ENCODE assay signal across 8 cellular contexts in the genomic region with DNA sequence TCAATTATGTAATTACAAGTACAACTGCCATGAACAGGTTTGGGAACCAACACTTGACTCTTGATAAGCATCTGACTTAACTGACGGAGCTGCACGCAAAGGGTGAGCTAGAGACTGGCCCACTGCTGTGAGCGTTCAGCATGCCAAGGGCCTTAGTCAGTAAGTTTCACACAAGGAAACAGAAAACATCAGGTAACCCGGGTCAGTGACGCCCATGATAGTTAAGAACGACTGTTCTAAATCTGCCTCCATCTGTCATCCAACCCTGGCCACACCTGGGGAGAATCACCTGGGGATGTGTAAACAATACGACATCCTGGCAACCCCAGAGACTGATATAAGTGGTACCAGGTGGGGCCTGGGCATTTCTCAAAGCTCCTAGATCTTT. TPM values are rescaled to one million over a fixed set of nuclear protein-coding genes. Genes with fewer than 3 reads are reported as not detected.
A peak's percentile ranks its signal among the peaks of the same experiment; 100 is the strongest.
DNase-seq lines count a peak whose midpoint lies in the region; ATAC-seq and TF ChIP-seq lines count a peak whose summit lies in the region.

No MANE protein-coding gene starts in this region.

- no peak overlapping the region for H3K27ac ChIP-seq in SK-N-SH (ENCODE audit: low read depth in 2 of 2, low read length in 1 of 2)
- H3K27ac ChIP-seq in angular gyrus (ENCODE audit: low read depth, low read length), result peak overlapping the region; percentile 99
- H3K27ac ChIP-seq in adrenal gland, result peak overlapping the region in 1 of 5 donors; percentile 5

- H3K4me1 Mint-ChIP-seq in type B pancreatic cell (ENCODE audit: unreplicated experiment) (peaks cover 18% of the 10 kb centered on the region), HFFc6 (ENCODE audit: low read depth) (no peaks in the 10 kb centered on the region)

- no peaks in the 10 kb centered on the region for H3K9me2 ChIP-seq in SK-N-SH

- TF ChIP-seq EP300 in SK-N-SH (IDR thresholded peaks at IDR 0.05; ENCODE audit: borderline replicate concordance in 1 of 2, low read depth in 1 of 2, low read length in 1 of 2), result no peak

- CTCF ChIA-PET in SK-N-SH (lab: Yijun Ruan, JAX), result interaction anchor here (0.8 to 37.9 kb wide), 8 partner anchors 2 to 129 kb away, joined by 3 to 1370 read pairs (median 8); partner anchors contain the start of genes GALK1, SMIM5 and TSEN54

- TF ChIP-seq RAD21 in SK-N-SH (IDR thresholded peaks at IDR 0.05; ENCODE audit: low read length), result no peak

- no peak overlapping the region for H2AFZ ChIP-seq in SK-N-SH (ENCODE audit: low read depth)

- intact Hi-C loops in left colon (cut with DNase I, micrococcal nuclease) (no loop called here), adrenal gland (cut with DNase I) (no loop called here)

- H3K9me3 Mint-ChIP-seq in type B pancreatic cell, result no peaks in the 10 kb centered on the region
- no peaks in the 10 kb centered on the region for H3K9me3 Mint-ChIP-seq in HFFc6

- H3K4me3 ChIP-seq in SK-N-SH (ENCODE audit: low read depth in 2 of 2, low read length in 1 of 2), result no peak overlapping the region
- no peak overlapping the region for H3K4me3 ChIP-seq in adrenal gland

- peaks cover 7% of the 10 kb centered on the region for H3K36me3 Mint-ChIP-seq in type B pancreatic cell
- H3K36me3 Mint-ChIP-seq in HFFc6 (ENCODE audit: low read depth), result no peaks in the 10 kb centered on the region

- H3K36me3 ChIP-seq in SK-N-SH (replicated peaks in 1 of 2; ENCODE audit: control insufficient read depth in 1 of 2, insufficient read depth in 2 of 2, low read length in 1 of 2) (peaks cover 10 to 58% of the 10 kb centered on the region in 2 experiments), adrenal gland (replicated peaks in 1 of 2) (peaks cover 0 to 4% of the 10 kb centered on the region in 2 donors)

- no peaks in the 10 kb centered on the region for H3F3A ChIP-seq in SK-N-SH (replicated peaks; ENCODE audit: insufficient read depth)

- peak; percentile 22 for DNase-seq in SK-N-SH
- DNase-seq in left colon, result peak; percentile 58 to 81
- no peak for DNase-seq in type B pancreatic cell (ENCODE audit: extremely low spot score, unreplicated experiment)
- DNase-seq in adrenal gland, result no peak
- no peak for DNase-seq in HFFc6

- H3K9ac ChIP-seq in SK-N-SH, result no peak overlapping the region

- POLR2A ChIA-PET in SK-N-SH (lab: Yijun Ruan, JAX), result no interaction called here

- H3K4me1 ChIP-seq in SK-N-SH (ENCODE audit: control insufficient read depth in 1 of 2, insufficient read depth in 2 of 2, low read depth in 1 of 2, low read length in 1 of 2) (no peaks in the 10 kb centered on the region; a peak in 1 of 4 replicates), adrenal gland (replicated peaks in 1 of 2) (no peaks in the 10 kb centered on the region)

- H4K20me1 ChIP-seq in SK-N-SH (ENCODE audit: insufficient read depth), result no peaks in the 10 kb centered on the region

- WGBS in SK-N-SH (ENCODE audit: low lambda C conversion rate), result 76% methylated on average over 7 of the region's 7 CpGs
- WGBS in adrenal gland, 4 donors, result 72 to 80% (median 79%) methylated on average over 7 of the region's 7 CpGs

- H3K9me3 ChIP-seq in SK-N-SH (no peaks in the 10 kb centered on the region), adrenal gland (replicated peaks in 1 of 3) (no peaks in the 10 kb centered on the region)

- H3K79me2 ChIP-seq in SK-N-SH (ENCODE audit: insufficient read depth), result no peaks in the 10 kb centered on the region

- H3K27me3 Mint-ChIP-seq in type B pancreatic cell, result no peaks in the 10 kb centered on the region
- no peaks in the 10 kb centered on the region; the same call in 1 of the 2 replicates for H3K27me3 Mint-ChIP-seq in HFFc6 (ENCODE audit: insufficient read depth)

- TF ChIP-seq POLR2A in adrenal gland (IDR thresholded peaks at IDR 0.05), result no peak

- H3K27me3 ChIP-seq in SK-N-SH (ENCODE audit: insufficient read depth) (no peaks in the 10 kb centered on the region), adrenal gland (no peaks in the 10 kb centered on the region)

- H3K27ac Mint-ChIP-seq in type B pancreatic cell (peak overlapping the region; percentile 100), HFFc6 (no peak overlapping the region)

- ATAC-seq in SK-N-SH treated with all-trans-retinoic acid at 6 μM for 48 hours (no peak), left colon (peak; percentile 68), GM19463 (IDR thresholded peaks at IDR 0.05; ENCODE audit: unreplicated experiment) (no peak)

- TF ChIP-seq CTCF in SK-N-SH (IDR thresholded peaks at IDR 0.05) (no peak), type B pancreatic cell (conservative IDR thresholded peaks at IDR 0.05) (no peak), adrenal gland (IDR thresholded peaks at IDR 0.05) (no peak), HFFc6 (IDR thresholded peaks at IDR 0.05) (no peak)

- H3K4me3 Mint-ChIP-seq in type B pancreatic cell, result peak overlapping the region; percentile 76
- no peak overlapping the region for H3K4me3 Mint-ChIP-seq in HFFc6

- no peak overlapping the region for H3K4me2 ChIP-seq in SK-N-SH

TF ChIP-seq in SK-N-SH, 30 proteins besides CTCF, POLR2A, EP300 and RAD21 (continues in another document):
- TF ChIP-seq, protein P1, sequence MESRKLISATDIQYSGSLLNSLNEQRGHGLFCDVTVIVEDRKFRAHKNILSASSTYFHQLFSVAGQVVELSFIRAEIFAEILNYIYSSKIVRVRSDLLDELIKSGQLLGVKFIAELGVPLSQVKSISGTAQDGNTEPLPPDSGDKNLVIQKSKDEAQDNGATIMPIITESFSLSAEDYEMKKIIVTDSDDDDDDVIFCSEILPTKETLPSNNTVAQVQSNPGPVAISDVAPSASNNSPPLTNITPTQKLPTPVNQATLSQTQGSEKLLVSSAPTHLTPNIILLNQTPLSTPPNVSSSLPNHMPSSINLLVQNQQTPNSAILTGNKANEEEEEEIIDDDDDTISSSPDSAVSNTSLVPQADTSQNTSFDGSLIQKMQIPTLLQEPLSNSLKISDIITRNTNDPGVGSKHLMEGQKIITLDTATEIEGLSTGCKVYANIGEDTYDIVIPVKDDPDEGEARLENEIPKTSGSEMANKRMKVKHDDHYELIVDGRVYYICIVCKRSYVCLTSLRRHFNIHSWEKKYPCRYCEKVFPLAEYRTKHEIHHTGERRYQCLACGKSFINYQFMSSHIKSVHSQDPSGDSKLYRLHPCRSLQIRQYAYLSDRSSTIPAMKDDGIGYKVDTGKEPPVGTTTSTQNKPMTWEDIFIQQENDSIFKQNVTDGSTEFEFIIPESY (IDR thresholded peaks at IDR 0.05; ENCODE audit: borderline replicate concordance, low read depth), result no peak

TF ChIP-seq in SK-N-SH treated with all-trans-retinoic acid at 6 μM for 48 hours, 23 proteins besides CTCF, POLR2A, EP300 and RAD21 (continues in another document):
- TF ChIP-seq ISL1 (CRISPR knock-in tag; IDR thresholded peaks at IDR 0.05), result no peak
- TF ChIP-seq OSR1 (CRISPR knock-in tag; IDR thresholded peaks at IDR 0.05), result no peak
- no peak for TF ChIP-seq CSRNP3 (CRISPR knock-in tag; IDR thresholded peaks at IDR 0.05)
- no peak for TF ChIP-seq ZFP3 (CRISPR knock-in tag; IDR thresholded peaks at IDR 0.05)

RNA-seq across cellular contexts. Expression of gene SMIM5, which starts 12.3 kb away (rescaled TPM):
- polyA plus RNA-seq in SK-N-SH (2012; rRNA removed) (0.02 TPM in 1 of 2 replicates, not detected in the other), adrenal gland (1 to 10 TPM in 2 of 3 donors, under 1 TPM in 1; 0.13 to 2.6 (median 1.7) TPM)
- not detected in 2 replicates for polyA plus RNA-seq in SK-N-SH (2012; cell fraction: cytosol; rRNA removed)
- 0.14 and 0.39 TPM in 2 replicates for polyA plus RNA-seq in SK-N-SH (2012; cell fraction: nucleus; rRNA removed)
- total RNA-seq in left colon (10 to 100 TPM; 15.4 to 28.3 TPM), type B pancreatic cell (ENCODE audit: low replicate concordance) (9.3 and 17.7 TPM in 2 replicates), adrenal gland (1 to 10 TPM in 1 of 8 donors, under 1 TPM in 3, not detected in 4; 0.17 to 1.1 (median 0.67) TPM)
- under 1 TPM in 1 of 6 experiments, not detected in 5; 0.09 TPM for total RNA-seq in HFFc6 (2021; fragmentation: NEBNext Ultra II Directional; extraction: Animal tissue kit (Norgen Biotek cat#: 25700))

RNA-seq across cellular contexts. Expression of gene RECQL5, which starts 21.5 kb away (rescaled TPM):
- polyA plus RNA-seq in SK-N-SH (2012; rRNA removed), result 22.5 and 25.3 TPM in 2 replicates
- 8.8 and 11.4 TPM in 2 replicates for polyA plus RNA-seq in SK-N-SH (2012; cell fraction: cytosol; rRNA removed)
- polyA plus RNA-seq in SK-N-SH (2012; cell fraction: nucleus; rRNA removed), result 179 and 199 TPM in 2 replicates
- total RNA-seq in left colon, result 10 to 100 TPM; 23.2 to 27.0 TPM
- total RNA-seq in type B pancreatic cell (ENCODE audit: low replicate concordance), result 64.7 and 90.4 TPM in 2 replicates
- 10 to 100 TPM; 13.9 to 49.6 (median 32.9) TPM for total RNA-seq in adrenal gland
- polyA plus RNA-seq in adrenal gland, result 100 to 1,000 TPM in 1 of 3 donors, 10 to 100 TPM in 2; 11.2 to 188 (median 64.9) TPM
- 10 to 100 TPM; 18.7 to 22.6 (median 21.2) TPM for total RNA-seq in HFFc6 (2021; fragmentation: NEBNext Ultra II Directional; extraction: Animal tissue kit (Norgen Biotek cat#: 25700))

RNA-seq across cellular contexts. Expression of gene SAP30BP, which starts 21.6 kb away (rescaled TPM):
- polyA plus RNA-seq in SK-N-SH (2012; rRNA removed) (145 and 158 TPM in 2 replicates), adrenal gland (100 to 1,000 TPM in 2 of 3 donors, 10 to 100 TPM in 1; 73.4 to 130 (median 121) TPM)
- 103 and 121 TPM in 2 replicates for polyA plus RNA-seq in SK-N-SH (2012; cell fraction: cytosol; rRNA removed)
- 387 and 410 TPM in 2 replicates for polyA plus RNA-seq in SK-N-SH (2012; cell fraction: nucleus; rRNA removed)
- total RNA-seq in left colon (10 to 100 TPM; 72.1 to 72.5 TPM), type B pancreatic cell (ENCODE audit: low replicate concordance) (88.1 and 89.3 TPM in 2 replicates), adrenal gland (100 to 1,000 TPM in 1 of 8 donors, 10 to 100 TPM in 7; 45.3 to 100 (median 61.5) TPM)
- 10 to 100 TPM; 68.4 to 81.5 (median 71.4) TPM for total RNA-seq in HFFc6 (2021; fragmentation: NEBNext Ultra II Directional; extraction: Animal tissue kit (Norgen Biotek cat#: 25700))

RNA-seq across cellular contexts. Expression of gene MYO15B, which starts 57.9 kb away (rescaled TPM):
- polyA plus RNA-seq in SK-N-SH (2012; rRNA removed), result 9.7 and 10.3 TPM in 2 replicates
- 1.2 and 2.0 TPM in 2 replicates for polyA plus RNA-seq in SK-N-SH (2012; cell fraction: cytosol; rRNA removed)
- 82.9 and 131 TPM in 2 replicates for polyA plus RNA-seq in SK-N-SH (2012; cell fraction: nucleus; rRNA removed)
- total RNA-seq in left colon, result 100 to 1,000 TPM; 575 to 676 TPM
- 48.2 and 49.0 TPM in 2 replicates for total RNA-seq in type B pancreatic cell (ENCODE audit: low replicate concordance)
- total RNA-seq in adrenal gland, result 100 to 1,000 TPM in 1 of 8 donors, 10 to 100 TPM in 7; 20.5 to 128 (median 51.3) TPM
- 100 to 1,000 TPM in 2 of 3 donors, 1 to 10 TPM in 1; 6.2 to 455 (median 157) TPM for polyA plus RNA-seq in adrenal gland
- total RNA-seq in HFFc6 (2021; fragmentation: NEBNext Ultra II Directional; extraction: Animal tissue kit (Norgen Biotek cat#: 25700)), result under 1 TPM in 4 of 6 experiments, not detected in 2; 0.25 to 0.74 (median 0.41) TPM

Comparison
In these comparisons a context has a peak if more than half of its experiments do, and no peak if none do; other contexts are left out.
1. DNase-seq: peak in SK-N-SH (single experiment) and left colon (2 of 2); none in type B pancreatic cell (single experiment), adrenal gland (0 of 7) and HFFc6 (single experiment).